21 cellular contexts compared by ENCODE assay signal in the genomic region with DNA sequence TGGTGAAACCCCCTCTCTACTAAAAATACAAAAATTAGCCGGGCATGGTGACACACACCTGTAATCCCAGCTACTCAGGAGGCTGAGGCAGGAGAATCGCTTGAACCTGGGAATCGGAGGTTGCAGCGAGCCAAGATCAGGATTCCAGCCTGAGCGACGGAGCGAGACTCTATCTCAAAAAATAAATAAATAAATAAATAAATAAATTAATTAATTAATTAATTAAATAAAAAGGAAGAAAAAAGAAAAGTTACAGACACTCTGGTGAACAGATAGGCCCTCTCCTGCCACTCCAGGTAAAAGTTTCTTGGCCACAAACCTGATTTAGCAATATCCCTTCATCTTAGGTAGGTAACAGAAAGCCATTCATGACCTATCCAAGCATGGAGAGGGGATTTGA. TPM values are rescaled to one million over a fixed set of nuclear protein-coding genes. Genes with fewer than 3 reads are reported as not detected.
"Had no signal": no experiment of that assay in that cellular context is flagged by ENCODE, and none has a peak within 500 bp of the region (broad histone marks: within the 10 kb centered on the region; RNA-seq: fewer than 3 reads in every experiment).

No MANE protein-coding gene starts in this region.

RNA-seq across cellular contexts. Expression of gene ZNF705A, which starts 26.1 kb away (rescaled TPM):
- total RNA-seq: activated naive CD4-positive, alpha-beta T cell treated with anti-CD3 and anti-CD28 coated beads for 36 hours; activated naive CD4-positive, alpha-beta T cell treated with anti-CD3 and anti-CD28 coated beads, Interleukin-2, amount 50 U/mL, for 72 hours; activated naive CD8-positive, alpha-beta T cell treated with anti-CD3 and anti-CD28 coated beads for 36 hours; activated naive CD8-positive, alpha-beta T cell treated with anti-CD3 and anti-CD28 coated beads, Interleukin-2, amount 10 ng/mL, durations not matched to agents 7 days and 5 days; activated T-cell treated with anti-CD3 and anti-CD28 coated beads, Interleukin-2, amount 50 U/mL, for 4 hours; activated T-cell treated with anti-CD3 and anti-CD28 coated beads, Interleukin-2, amount 50 U/mL, for 72 hours; activated T-helper 1 cell treated with anti-CD3 and anti-CD28 coated beads, Interleukin-12 subunit alpha, Interleukin-12 subunit beta, Interleukin-2, Interleukin-4 antibody, amounts not matched to agents 30 ng/mL and 10 ng/mL and 1 ng/mL, durations not matched to agents 14 hours and 24 hours and 36 hours; activated T-helper 17 cell treated with anti-CD3 and anti-CD28 coated beads, Interleukin-2, amount 50 U/mL, for 72 hours; activated T-helper 2 cell treated with anti-CD3 and anti-CD28 coated beads, Interferon-gamma antibody, Interleukin-2, Interleukin-4, amounts not matched to agents 10 μg/mL and 5 μg/mL and 100 μg/mL, durations not matched to agents 14 hours and 24 hours and 36 hours; adrenal gland; aorta; ascending aorta; astrocyte; body of pancreas; breast epithelium; bronchial epithelial cell; cardiac muscle cell; cardiac septum; cerebellum; chondrocyte had no signal
- polyA plus RNA-seq: adipose tissue, adrenal gland, aorta, cardiac muscle cell had no signal

RNA-seq across cellular contexts. Expression of gene FAM90A1, which starts 44.5 kb away (rescaled TPM):
- total RNA-seq: ascending aorta, astrocyte, bronchial epithelial cell, cardiac septum, chondrocyte had no signal
- polyA plus RNA-seq: cardiac muscle cell had no signal
